Comparison of ENCODE assay signal across 35 cellular contexts in genomic region chr3:110629917-110630316, GRCh38.
"Had no signal": no experiment of that assay in that cellular context is flagged by ENCODE, and none has a peak within 500 bp of the region (broad histone marks: within the 10 kb centered on the region; RNA-seq: fewer than 3 reads in every experiment).

No MANE protein-coding gene starts in this region.

- DNase-seq: activated B cell treated with CpG ODN at 0.5 μM for 24 hours; activated CD4-positive, alpha-beta memory T cell treated with anti-CD3 and anti-CD28 coated beads for 36 hours; activated CD4-positive, alpha-beta T cell treated with anti-CD3 and anti-CD28 coated beads for 4 hours; activated CD4-positive, alpha-beta T cell treated with anti-CD3 and anti-CD28 coated beads, Interleukin-2, amount 10 ng/mL, durations not matched to agents 24 days and 14 days; activated CD4-positive, alpha-beta T cell treated with anti-CD3 and anti-CD28 coated beads, Interleukin-2, amount 50 U/mL, for 1 hour; activated CD4-positive, alpha-beta T cell treated with anti-CD3 and anti-CD28 coated beads, Interleukin-2, amount 50 U/mL, for 4 hours; activated CD4-positive, CD25-positive, alpha-beta regulatory T cell treated with anti-CD3 and anti-CD28 coated beads, Interleukin-2, amount 50 U/mL, for 72 hours; activated CD8-positive, alpha-beta memory T cell treated with anti-CD3 and anti-CD28 coated beads, Interleukin-2, amount 50 U/mL, for 4 hours; activated CD8-positive, alpha-beta T cell treated with anti-CD3 and anti-CD28 coated beads for 36 hours; activated effector memory CD4-positive, alpha-beta T cell treated with anti-CD3 and anti-CD28 coated beads, Interleukin-2, amount 50 U/mL, for 16 hours; activated gamma-delta T cell treated with Interleukin-2 at 50 U/mL for 16 hours; activated naive CD4-positive, alpha-beta T cell; activated naive CD4-positive, alpha-beta T cell treated with anti-CD3 and anti-CD28 coated beads for 36 hours; activated naive CD4-positive, alpha-beta T cell treated with anti-CD3 and anti-CD28 coated beads, Interleukin-2, amount 50 U/mL, for 16 hours; activated naive CD8-positive, alpha-beta T cell treated with anti-CD3 and anti-CD28 coated beads for 36 hours; activated T-cell treated with anti-CD3 and anti-CD28 coated beads for 4 hours; activated T-cell treated with anti-CD3 and anti-CD28 coated beads, Interleukin-2, amount 50 U/mL, for 1 hour; activated T-cell treated with anti-CD3 and anti-CD28 coated beads, Interleukin-2, amount 50 U/mL, for 4 hours; activated T-cell treated with anti-CD3 and anti-CD28 coated beads, Interleukin-2, amount 50 U/mL, for 72 hours; adrenal gland; amniotic stem cell; aorta; body of pancreas; brain microvascular endothelial cell; central memory CD4-positive, alpha-beta T cell; T-helper 1 cell; T-helper 2 cell; T-helper 9 cell had no signal

- H3K4me1 Mint-ChIP-seq: activated B cell treated with CpG ODN at 0.5 μM for 24 hours; activated CD4-positive, alpha-beta T cell treated with anti-CD3 and anti-CD28 coated beads, Interleukin-2, amount 10 ng/mL, durations not matched to agents 24 days and 14 days had no signal

- H3K27me3 ChIP-seq: adrenal gland, body of pancreas, brain microvascular endothelial cell, breast epithelium had no signal

- ATAC-seq: activated CD8-positive, alpha-beta T cell treated with anti-CD3 and anti-CD28 coated beads for 36 hours; activated naive CD4-positive, alpha-beta T cell treated with anti-CD3 and anti-CD28 coated beads, Interleukin-2, amount 50 U/mL, for 72 hours; activated T-cell treated with anti-CD3 and anti-CD28 coated beads, Interleukin-2, amount 50 U/mL, for 4 hours; activated T-cell treated with anti-CD3 and anti-CD28 coated beads, Interleukin-2, amount 50 U/mL, for 72 hours; activated T-helper 17 cell treated with anti-CD3 and anti-CD28 coated beads, Interleukin-2, amount 50 U/mL, for 72 hours; body of pancreas had no signal

- H3K9me3 ChIP-seq: adrenal gland, body of pancreas, breast epithelium had no signal

- H3K27ac ChIP-seq: adrenal gland, body of pancreas, brain microvascular endothelial cell, breast epithelium, VCaP had no signal

- H3K4me3 Mint-ChIP-seq: activated B cell treated with CpG ODN at 0.5 μM for 24 hours; activated CD4-positive, alpha-beta memory T cell treated with anti-CD3 and anti-CD28 coated beads for 36 hours; activated CD4-positive, alpha-beta T cell treated with anti-CD3 and anti-CD28 coated beads, Interleukin-2, amount 10 ng/mL, durations not matched to agents 24 days and 14 days; activated CD8-positive, alpha-beta T cell treated with anti-CD3 and anti-CD28 coated beads for 36 hours; activated naive CD4-positive, alpha-beta T cell treated with anti-CD3 and anti-CD28 coated beads for 36 hours; activated naive CD8-positive, alpha-beta T cell treated with anti-CD3 and anti-CD28 coated beads for 36 hours; activated T-cell treated with anti-CD3 and anti-CD28 coated beads, Interleukin-2, amount 50 U/mL, for 4 hours; activated T-cell treated with anti-CD3 and anti-CD28 coated beads, Interleukin-2, amount 50 U/mL, for 72 hours; activated T-helper 1 cell treated with anti-CD3 and anti-CD28 coated beads, Interleukin-12 subunit alpha, Interleukin-12 subunit beta, Interleukin-2, Interleukin-4 antibody, amounts not matched to agents 30 ng/mL and 10 ng/mL and 1 ng/mL, durations not matched to agents 14 hours and 24 hours and 36 hours; activated T-helper 17 cell treated with anti-CD3 and anti-CD28 coated beads, Interleukin-2, amount 50 U/mL, for 72 hours; T-helper 1 cell treated with Interleukin-12 subunit alpha and Interleukin-12 subunit beta and Interleukin-4 antibody, amounts not matched to agents 30 μg/mL and 1 μg/mL, for 36 hours; T-helper 2 cell treated with Interferon-gamma antibody and Interleukin-4, amounts not matched to agents 5 μg/mL and 100 μg/mL, for 36 hours had no signal

- H3K36me3 ChIP-seq: adrenal gland, brain microvascular endothelial cell, breast epithelium had no signal

- H3K4me3 ChIP-seq: adrenal gland, body of pancreas, breast epithelium had no signal

- H3K9me3 Mint-ChIP-seq: activated B cell treated with CpG ODN at 0.5 μM for 24 hours; activated CD4-positive, alpha-beta memory T cell treated with anti-CD3 and anti-CD28 coated beads for 36 hours; activated CD4-positive, alpha-beta T cell treated with anti-CD3 and anti-CD28 coated beads, Interleukin-2, amount 10 ng/mL, durations not matched to agents 24 days and 14 days; T-helper 1 cell treated with Interleukin-12 subunit alpha and Interleukin-12 subunit beta and Interleukin-4 antibody, amounts not matched to agents 30 μg/mL and 1 μg/mL, for 36 hours; T-helper 2 cell treated with Interferon-gamma antibody and Interleukin-4, amounts not matched to agents 5 μg/mL and 100 μg/mL, for 36 hours had no signal

- H3K36me3 Mint-ChIP-seq: activated CD4-positive, alpha-beta memory T cell treated with anti-CD3 and anti-CD28 coated beads for 36 hours had no signal

- H3K27ac Mint-ChIP-seq: activated B cell treated with CpG ODN at 0.5 μM for 24 hours; activated CD4-positive, alpha-beta memory T cell treated with anti-CD3 and anti-CD28 coated beads for 36 hours; activated CD4-positive, alpha-beta T cell treated with anti-CD3 and anti-CD28 coated beads, Interleukin-2, amount 10 ng/mL, durations not matched to agents 24 days and 14 days; activated CD8-positive, alpha-beta T cell treated with anti-CD3 and anti-CD28 coated beads for 36 hours; activated naive CD4-positive, alpha-beta T cell treated with anti-CD3 and anti-CD28 coated beads for 36 hours; activated naive CD4-positive, alpha-beta T cell treated with anti-CD3 and anti-CD28 coated beads, Interleukin-2, amount 50 U/mL, for 72 hours; activated naive CD8-positive, alpha-beta T cell treated with anti-CD3 and anti-CD28 coated beads for 36 hours; activated T-cell treated with anti-CD3 and anti-CD28 coated beads, Interleukin-2, amount 50 U/mL, for 72 hours; activated T-helper 1 cell treated with anti-CD3 and anti-CD28 coated beads, Interleukin-12 subunit alpha, Interleukin-12 subunit beta, Interleukin-2, Interleukin-4 antibody, amounts not matched to agents 30 ng/mL and 10 ng/mL and 1 ng/mL, durations not matched to agents 14 hours and 24 hours and 36 hours; activated T-helper 17 cell treated with anti-CD3 and anti-CD28 coated beads, Interleukin-2, amount 50 U/mL, for 72 hours; T-helper 1 cell treated with Interleukin-12 subunit alpha and Interleukin-12 subunit beta and Interleukin-4 antibody, amounts not matched to agents 30 μg/mL and 1 μg/mL, for 36 hours; T-helper 2 cell treated with Interferon-gamma antibody and Interleukin-4, amounts not matched to agents 5 μg/mL and 100 μg/mL, for 36 hours had no signal

- H3K27me3 Mint-ChIP-seq: activated B cell treated with CpG ODN at 0.5 μM for 24 hours; activated CD4-positive, alpha-beta memory T cell treated with anti-CD3 and anti-CD28 coated beads for 36 hours; activated CD4-positive, alpha-beta T cell treated with anti-CD3 and anti-CD28 coated beads, Interleukin-2, amount 10 ng/mL, durations not matched to agents 24 days and 14 days; activated CD8-positive, alpha-beta T cell treated with anti-CD3 and anti-CD28 coated beads for 36 hours; activated naive CD8-positive, alpha-beta T cell treated with anti-CD3 and anti-CD28 coated beads for 36 hours; activated T-helper 17 cell treated with anti-CD3 and anti-CD28 coated beads, Interleukin-2, amount 50 U/mL, for 72 hours had no signal

- H3K4me1 ChIP-seq: adrenal gland, breast epithelium had no signal
